In the genomic region with DNA sequence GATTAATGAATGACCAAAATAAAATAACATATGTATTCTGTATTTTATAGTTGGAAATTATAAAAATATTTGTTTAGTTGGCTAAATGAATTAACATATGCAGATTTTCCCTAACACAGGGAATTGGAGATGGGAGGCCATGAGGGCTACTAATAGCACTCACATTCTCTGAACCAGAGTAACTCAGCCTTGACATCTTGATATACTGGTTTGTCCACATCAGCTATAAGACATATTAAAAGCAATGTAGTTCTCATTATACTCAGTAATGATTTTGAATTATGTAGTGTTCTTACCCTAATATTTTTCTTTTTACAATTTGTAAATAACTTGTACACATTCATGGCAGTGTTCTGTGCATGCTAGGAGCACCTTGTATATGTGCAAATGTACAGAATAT, we compare ENCODE assay signal across 26 cellular contexts.
"Had no signal": no experiment of that assay in that cellular context is flagged by ENCODE, and none has a peak within 500 bp of the region (broad histone marks: within the 10 kb centered on the region; RNA-seq: fewer than 3 reads in every experiment).

No MANE protein-coding gene starts in this region.

- H3K4me1 ChIP-seq: left lung, lower lobe of right lung, pancreas, prostate gland, stomach, testis, thyroid gland, transverse colon, upper lobe of left lung, vagina had no signal

- H3K9me3 ChIP-seq: left lung, lower lobe of right lung, pancreas, prostate gland, stomach, testis, thyroid gland, transverse colon, upper lobe of left lung, vagina had no signal

- H3K27ac ChIP-seq: left lung, lower lobe of right lung, pancreas, prostate gland, skin epidermis, stomach, testis, thyroid gland, transverse colon, upper lobe of left lung, vagina had no signal

- H3K36me3 ChIP-seq: left lung, lower lobe of right lung, pancreas, prostate gland, stomach, thyroid gland, transverse colon, upper lobe of left lung, vagina had no signal

- DNase-seq: kidney glomerular epithelial cell; left cardiac atrium; left lung; lower lobe of right lung; mammary epithelial cell; mesenchymal stem cell; naive thymus-derived CD8-positive, alpha-beta T cell; nucleus accumbens; pancreas; posterior cingulate gyrus; retina; right cardiac atrium; stimulated activated CD4-positive, alpha-beta T cell treated with anti-CD3 and anti-CD28 coated beads, Interleukin-12 subunit alpha, Interleukin-12 subunit beta, amount 100 ng/mL, for 4 hours; stimulated activated CD4-positive, alpha-beta T cell treated with anti-CD3 and anti-CD28 coated beads, Interleukin-15, amount 100 ng/mL, for 24 hours; stimulated activated CD4-positive, alpha-beta T cell treated with anti-CD3 and anti-CD28 coated beads, Interleukin-2, amount 100 ng/mL, for 24 hours; stimulated activated CD4-positive, alpha-beta T cell treated with anti-CD3 and anti-CD28 coated beads, Interleukin-4, amount 100 ng/mL, for 1 hour; stimulated activated naive B cell treated with anti-CD40 and anti-IgM and Interleukin-4, amounts not matched to agents 10 μg/mL and 1 μg/mL and 100 μg/mL, for 72 hours; stimulated activated naive CD8-positive, alpha-beta T cell treated with anti-CD3 and anti-CD28 coated beads, Interleukin-15, Interleukin-2, amounts not matched to agents 100 U/mL and 50 U/mL, for 24 hours; stomach; testis; thyroid gland; transverse colon; upper lobe of left lung had no signal

- H3K27me3 ChIP-seq: left lung, pancreas, stomach, testis, thyroid gland, transverse colon, upper lobe of left lung, vagina had no signal

- H3K4me3 ChIP-seq: left lung, lower lobe of right lung, pancreas, prostate gland, skin epidermis, stomach, testis, thyroid gland, transverse colon, upper lobe of left lung, vagina had no signal
